In genomic region chr16:27470567-27471431, GRCh38 we compare ENCODE assay signal across 1 cellular context.
A peak's percentile ranks its signal among the peaks of the same experiment; 100 is the strongest.
TF ChIP-seq lines count a peak whose summit lies in the region.

No MANE protein-coding gene starts in this region.

TF ChIP-seq in HepG2, 621 proteins besides CTCF, POLR2A, EP300 and RAD21 (continued from another document and continues in another):
- 0 out of 2 replicates have a peak, but pooled peaks have one; percentile 24 for TF ChIP-seq ZNF281 (CRISPR knock-in tag; IDR thresholded peaks at IDR 0.05; ENCODE audit: borderline replicate concordance)
- no peak for TF ChIP-seq ZNF607 (CRISPR knock-in tag; IDR thresholded peaks at IDR 0.05; ENCODE audit: borderline replicate concordance)
- TF ChIP-seq GABPB1 (CRISPR knock-in tag; IDR thresholded peaks at IDR 0.05), result peak; percentile 23; the same call in 1 of the 2 replicates
- peak; percentile 35; the same call in 1 of the 2 replicates for TF ChIP-seq UBTF (CRISPR knock-in tag; IDR thresholded peaks at IDR 0.05)
- TF ChIP-seq MTERF4 (CRISPR knock-in tag; IDR thresholded peaks at IDR 0.05), result peak; percentile 49; the same call in 1 of the 2 replicates
- peak; percentile 35; the same call in 1 of the 2 replicates for TF ChIP-seq NFYC (CRISPR knock-in tag; IDR thresholded peaks at IDR 0.05)
- TF ChIP-seq FOSL2 (CRISPR knock-in tag; IDR thresholded peaks at IDR 0.05), result peak; percentile 97
- peak; percentile 90 for TF ChIP-seq ETV5 (CRISPR knock-in tag; IDR thresholded peaks at IDR 0.05; ENCODE audit: borderline replicate concordance)
- no peak for TF ChIP-seq ATAD3A (CRISPR knock-in tag; IDR thresholded peaks at IDR 0.05)
- TF ChIP-seq TRIM24 (CRISPR knock-in tag; IDR thresholded peaks at IDR 0.05), result no peak
- 0 out of 2 replicates have a peak, but pooled peaks have one; percentile 60 for TF ChIP-seq ZNF709 (CRISPR knock-in tag; IDR thresholded peaks at IDR 0.05)
- peak; percentile 76 for TF ChIP-seq ZNF331 (CRISPR knock-in tag; IDR thresholded peaks at IDR 0.05)
- TF ChIP-seq ZNF136 (CRISPR knock-in tag; IDR thresholded peaks at IDR 0.05; ENCODE audit: low read depth), result no peak
- TF ChIP-seq KLF15 (CRISPR knock-in tag; IDR thresholded peaks at IDR 0.05; ENCODE audit: borderline replicate concordance), result no peak
- TF ChIP-seq ZFP36 (IDR thresholded peaks at IDR 0.05; ENCODE audit: borderline replicate concordance, low read depth, low read length, partially characterized antibody), result no peak
- TF ChIP-seq SIX1 (CRISPR knock-in tag; IDR thresholded peaks at IDR 0.05; ENCODE audit: borderline replicate concordance), result 0 out of 2 replicates have a peak, but pooled peaks have one; percentile 24
- TF ChIP-seq NCOR1 (IDR thresholded peaks at IDR 0.05; ENCODE audit: borderline replicate concordance, low read length), result peak; percentile 57; the same call in 1 of the 2 replicates
- TF ChIP-seq KLF6 (CRISPR knock-in tag; IDR thresholded peaks at IDR 0.05), result no peak
- peak; percentile 33; the same call in 1 of the 2 replicates for TF ChIP-seq ZNF563 (CRISPR knock-in tag; IDR thresholded peaks at IDR 0.05)
- TF ChIP-seq RBM39 (IDR thresholded peaks at IDR 0.05; ENCODE audit: low read depth, low read length, poor library complexity, severe bottlenecking), result no peak
- peak; percentile 76; the same call in 1 of the 2 replicates for TF ChIP-seq FOXO1 (CRISPR knock-in tag; IDR thresholded peaks at IDR 0.05)
- peak; percentile 43; the same call in 1 of the 2 replicates for TF ChIP-seq PITX1 (CRISPR knock-in tag; IDR thresholded peaks at IDR 0.05)
- 0 out of 2 replicates have a peak, but pooled peaks have one; percentile 56 for TF ChIP-seq RBAK (CRISPR knock-in tag; IDR thresholded peaks at IDR 0.05)
- no peak for TF ChIP-seq SCMH1 (CRISPR knock-in tag; IDR thresholded peaks at IDR 0.05; ENCODE audit: borderline replicate concordance)
- peak; percentile 67; the same call in 1 of the 2 replicates for TF ChIP-seq TBX2 (CRISPR knock-in tag; IDR thresholded peaks at IDR 0.05; ENCODE audit: borderline replicate concordance)
- peak; percentile 58; the same call in 1 of the 2 replicates for TF ChIP-seq ZNF431 (CRISPR knock-in tag; IDR thresholded peaks at IDR 0.05; ENCODE audit: borderline replicate concordance, low read depth)
- peak; percentile 90 for TF ChIP-seq SKI (IDR thresholded peaks at IDR 0.05; ENCODE audit: partially characterized antibody)
- TF ChIP-seq SIN3A (IDR thresholded peaks at IDR 0.05; ENCODE audit: borderline replicate concordance, low read depth, low read length), result peak; percentile 74; the same call in 1 of the 2 replicates
- TF ChIP-seq ZNF816 (CRISPR knock-in tag; IDR thresholded peaks at IDR 0.05; ENCODE audit: borderline replicate concordance), result peak; percentile 57; the same call in 1 of the 2 replicates
- peak; percentile 78; the same call in 1 of the 2 replicates for TF ChIP-seq SOX5 (CRISPR knock-in tag; IDR thresholded peaks at IDR 0.05; ENCODE audit: borderline replicate concordance)
- TF ChIP-seq ZBED4 (CRISPR knock-in tag; IDR thresholded peaks at IDR 0.05; ENCODE audit: borderline replicate concordance), result no peak
- TF ChIP-seq THAP7 (CRISPR knock-in tag; IDR thresholded peaks at IDR 0.05), result no peak
- no peak for TF ChIP-seq NONO (IDR thresholded peaks at IDR 0.05)
- TF ChIP-seq NONO (CRISPR knock-in tag; conservative IDR thresholded peaks at IDR 0.05), result peak; percentile 67
- peak; percentile 88 for TF ChIP-seq MTA1 (CRISPR knock-in tag; IDR thresholded peaks at IDR 0.05; ENCODE audit: borderline replicate concordance)
- TF ChIP-seq ZNF580 (CRISPR knock-in tag; IDR thresholded peaks at IDR 0.05; ENCODE audit: borderline replicate concordance, low read depth), result no peak
- peak; percentile 53; the same call in 1 of the 2 replicates for TF ChIP-seq ZFX (CRISPR knock-in tag; IDR thresholded peaks at IDR 0.05; ENCODE audit: low read depth)
- no peak for TF ChIP-seq ZNF446 (CRISPR knock-in tag; IDR thresholded peaks at IDR 0.05)
- TF ChIP-seq ZFY (CRISPR knock-in tag; IDR thresholded peaks at IDR 0.05), result no peak; the same call in 1 of the 2 replicates
- TF ChIP-seq ZNF350 (CRISPR knock-in tag; IDR thresholded peaks at IDR 0.05; ENCODE audit: borderline replicate concordance, low read depth), result peak; percentile 28; the same call in 1 of the 2 replicates
- TF ChIP-seq ARID5B (CRISPR knock-in tag; IDR thresholded peaks at IDR 0.05), result peak; percentile 82
- 0 out of 2 replicates have a peak, but pooled peaks have one; percentile 67 for TF ChIP-seq CENPT (CRISPR knock-in tag; IDR thresholded peaks at IDR 0.05; ENCODE audit: low read depth)
- TF ChIP-seq RFXAP (CRISPR knock-in tag; IDR thresholded peaks at IDR 0.05; ENCODE audit: borderline replicate concordance), result no peak
- TF ChIP-seq DMAP1 (CRISPR knock-in tag; IDR thresholded peaks at IDR 0.05), result peak; percentile 50; the same call in 1 of the 2 replicates
- TF ChIP-seq ZNF577 (CRISPR knock-in tag; IDR thresholded peaks at IDR 0.05; ENCODE audit: borderline replicate concordance, low read depth), result no peak
- TF ChIP-seq PHF20 (CRISPR knock-in tag; IDR thresholded peaks at IDR 0.05), result no peak
- no peak for TF ChIP-seq KLF13 (CRISPR knock-in tag; IDR thresholded peaks at IDR 0.05)
- TF ChIP-seq SPEN (CRISPR knock-in tag; IDR thresholded peaks at IDR 0.05; ENCODE audit: low read depth), result peak; percentile 46; the same call in 1 of the 2 replicates
- TF ChIP-seq ZNF274 (CRISPR knock-in tag; IDR thresholded peaks at IDR 0.05), result 0 out of 2 replicates have a peak, but pooled peaks have one; percentile 39
- no peak for TF ChIP-seq HNRNPH1 (optimal IDR thresholded peaks at IDR 0.05; ENCODE audit: low read depth, low read length)
- peak; percentile 52; the same call in 1 of the 2 replicates for TF ChIP-seq KDM2A (CRISPR knock-in tag; IDR thresholded peaks at IDR 0.05; ENCODE audit: borderline replicate concordance, low read depth)
